In genomic region chr19:54449701-54450069, GRCh38 we compare ENCODE assay signal across 9 cellular contexts. TPM values are rescaled to one million over a fixed set of nuclear protein-coding genes. Genes with fewer than 3 reads are reported as not detected.
A peak's percentile ranks its signal among the peaks of the same experiment; 100 is the strongest.
DNase-seq lines count a peak whose midpoint lies in the region; ATAC-seq and TF ChIP-seq lines count a peak whose summit lies in the region.
"Had no signal": no experiment of that assay in that cellular context is flagged by ENCODE, and none has a peak within 500 bp of the region (broad histone marks: within the 10 kb centered on the region; RNA-seq: fewer than 3 reads in every experiment).

No MANE protein-coding gene starts in this region.

- no peaks in the 10 kb centered on the region for H3K9me3 ChIP-seq in CD8-positive, alpha-beta T cell (ENCODE audit: low read length)

- POLR2A ChIA-PET in CD8-positive, alpha-beta T cell (lab: Charles Lee), result interaction anchor here (0.6 to 1.9 kb wide), 5 partner anchors 9 to 71 kb away, joined by 3 to 16 read pairs (median 6); partner anchors contain the start of gene LENG9

- peak overlapping the region; percentile 93 for H3K4me2 ChIP-seq in KMS-11

- H3K9ac ChIP-seq in KMS-11, result peak overlapping the region; percentile 87

- DNase-seq in CD8-positive, alpha-beta T cell, result no peak
- peak; percentile 26 for DNase-seq in dedifferentiated amniotic fluid mesenchymal stem cell (ENCODE audit: extremely low spot score)
- DNase-seq in SK-N-DZ (ENCODE audit: low spot score), result no peak
- no peak for DNase-seq in NCI-H187 (lab: John Stamatoyannopoulos, UW)
- DNase-seq in HuH-7 (ENCODE audit: low spot score), result no peak
- DNase-seq in NCI-H2107 treated with DMSO at 0.1 percent for 48 hours (lab: John Stamatoyannopoulos, UW; ENCODE audit: unreplicated experiment), result no peak

- peaks cover 70% of the 10 kb centered on the region for H3K36me3 Mint-ChIP-seq in CD8-positive, alpha-beta T cell
- H3K36me3 Mint-ChIP-seq in nephron (ENCODE audit: low read depth), result peaks cover 39% of the 10 kb centered on the region

- peaks cover 73% of the 10 kb centered on the region for H3K79me2 ChIP-seq in KMS-11 (ENCODE audit: insufficient read depth, low read depth)

- peak overlapping the region; percentile 98 for H3K27ac ChIP-seq in CD8-positive, alpha-beta T cell (ENCODE audit: low read depth, low read length)
- peak overlapping the region; percentile 88 for H3K27ac ChIP-seq in KMS-11

- H3K4me1 ChIP-seq in CD8-positive, alpha-beta T cell (ENCODE audit: insufficient read depth, low read length), result peaks cover 39% of the 10 kb centered on the region
- H3K4me1 ChIP-seq in KMS-11 (ENCODE audit: low read depth, poor library complexity, severe bottlenecking), result peaks cover 32% of the 10 kb centered on the region

- H4K20me1 ChIP-seq in KMS-11 (ENCODE audit: insufficient read depth), result peaks cover 17% of the 10 kb centered on the region; the same call in 1 of the 2 replicates

- intact Hi-C loops in CD8-positive, alpha-beta T cell (cut with DNase I, micrococcal nuclease), result loop anchor here (1.0 to 10.0 kb wide), 8 partner anchors 14 to 1225 kb away; partner anchors contain the start of genes CNOT3 (in 2 of the 2), EPN1 (in 1 of the 2), LENG9 (in 1 of the 2) and MYADM (in 1 of the 2)

- H2AFZ ChIP-seq in KMS-11 (ENCODE audit: low read depth), result peak overlapping the region; percentile 64

- no peaks in the 10 kb centered on the region for H3K27me3 Mint-ChIP-seq in CD8-positive, alpha-beta T cell (ENCODE audit: low read depth)
- H3K27me3 Mint-ChIP-seq in nephron (ENCODE audit: low read depth), result no peaks in the 10 kb centered on the region

- no peaks in the 10 kb centered on the region for H3K27me3 ChIP-seq in CD8-positive, alpha-beta T cell (ENCODE audit: insufficient read depth, low read length)
- no peaks in the 10 kb centered on the region for H3K27me3 ChIP-seq in KMS-11 (ENCODE audit: insufficient read depth, low read depth)

- ATAC-seq in CD8-positive, alpha-beta T cell, result no peak

- no peaks in the 10 kb centered on the region for H3K9me3 Mint-ChIP-seq in CD8-positive, alpha-beta T cell
- H3K9me3 Mint-ChIP-seq in nephron, result no peaks in the 10 kb centered on the region

- peak overlapping the region; percentile 99 for H3K27ac Mint-ChIP-seq in CD8-positive, alpha-beta T cell
- peak overlapping the region; percentile 93 to 99 (median 98) for H3K27ac Mint-ChIP-seq in nephron

- H3K36me3 ChIP-seq in CD8-positive, alpha-beta T cell (ENCODE audit: insufficient read depth, low read length), result peaks cover 39% of the 10 kb centered on the region
- H3K36me3 ChIP-seq in KMS-11 (ENCODE audit: insufficient read depth), result peaks cover 17% of the 10 kb centered on the region; the same call in 1 of the 2 replicates

- CTCF ChIA-PET in CD8-positive, alpha-beta T cell (lab: Charles Lee), result interaction anchor here (0.9 kb wide), 1 partner anchor 29 kb away, joined by 3 read pairs; no protein-coding TSS in a partner anchor

- H3K4me3 Mint-ChIP-seq in CD8-positive, alpha-beta T cell, result peak overlapping the region; percentile 99
- H3K4me3 Mint-ChIP-seq in nephron, result peak overlapping the region; percentile 94 to 99 (median 97)

- no peak for TF ChIP-seq CTCF in CD8-positive, alpha-beta T cell (IDR thresholded peaks at IDR 0.05)
- TF ChIP-seq CTCF in KMS-11 (conservative IDR thresholded peaks at IDR 0.05; ENCODE audit: low read depth, low read length) (no peak), nephron (IDR thresholded peaks at IDR 0.05; ENCODE audit: unreplicated experiment in 3 of 3) (no peak)

- H3K4me3 ChIP-seq in CD8-positive, alpha-beta T cell (ENCODE audit: low read depth, low read length), result peak overlapping the region; percentile 67
- no peak overlapping the region for H3K4me3 ChIP-seq in KMS-11 (IDR thresholded peaks at IDR 0.05; ENCODE audit: insufficient read depth, low read depth, low read length)

- H3K4me1 Mint-ChIP-seq in CD8-positive, alpha-beta T cell (ENCODE audit: low read depth), result peaks cover 52% of the 10 kb centered on the region
- H3K4me1 Mint-ChIP-seq in nephron, result peaks cover 34% of the 10 kb centered on the region

RNA-seq across cellular contexts. Expression of gene LENG8, which starts 0.7 kb away (rescaled TPM):
- 100 to 1,000 TPM; 514 to 558 TPM for total RNA-seq in CD8-positive, alpha-beta T cell
- 19.1 and 29.0 TPM in 2 replicates for polyA plus RNA-seq in SK-N-DZ (2014; cell fraction: cytosol; rRNA removed)
- 111 and 200 TPM in 2 replicates for polyA plus RNA-seq in SK-N-DZ (2014; cell fraction: nucleus; rRNA removed)

RNA-seq across cellular contexts. Expression of gene LENG9, which starts 13.9 kb away (rescaled TPM):
- 1 to 10 TPM; 2.3 to 2.7 TPM for total RNA-seq in CD8-positive, alpha-beta T cell
- 0.26 TPM in 1 of 2 replicates, not detected in the other for polyA plus RNA-seq in SK-N-DZ (2014; cell fraction: cytosol; rRNA removed)
- polyA plus RNA-seq in SK-N-DZ (2014; cell fraction: nucleus; rRNA removed), result not detected in 2 replicates

RNA-seq across cellular contexts. Expression of gene CDC42EP5, which starts 23.4 kb away (rescaled TPM):
- not detected for total RNA-seq in CD8-positive, alpha-beta T cell
- not detected in 2 replicates for polyA plus RNA-seq in SK-N-DZ (2014; cell fraction: cytosol; rRNA removed)
- polyA plus RNA-seq in SK-N-DZ (2014; cell fraction: nucleus; rRNA removed), result not detected in 2 replicates

RNA-seq across cellular contexts. Expression of gene TTYH1, which starts 34.4 kb away (rescaled TPM):
- not detected for total RNA-seq in CD8-positive, alpha-beta T cell
- 0.68 TPM in 1 of 2 replicates, not detected in the other for polyA plus RNA-seq in SK-N-DZ (2014; cell fraction: cytosol; rRNA removed)
- not detected in 2 replicates for polyA plus RNA-seq in SK-N-DZ (2014; cell fraction: nucleus; rRNA removed)
- total RNA-seq: LHCN-M2 had no signal

RNA-seq across cellular contexts. Expression of gene LAIR2, which starts 52.9 kb away (rescaled TPM):
- total RNA-seq in CD8-positive, alpha-beta T cell, result not detected
- polyA plus RNA-seq in SK-N-DZ (2014; cell fraction: cytosol; rRNA removed), result not detected in 2 replicates
- polyA plus RNA-seq in SK-N-DZ (2014; cell fraction: nucleus; rRNA removed), result not detected in 2 replicates
- total RNA-seq: LHCN-M2 had no signal
